Comparison of ENCODE assay signal across 8 cellular contexts in the genomic region with DNA sequence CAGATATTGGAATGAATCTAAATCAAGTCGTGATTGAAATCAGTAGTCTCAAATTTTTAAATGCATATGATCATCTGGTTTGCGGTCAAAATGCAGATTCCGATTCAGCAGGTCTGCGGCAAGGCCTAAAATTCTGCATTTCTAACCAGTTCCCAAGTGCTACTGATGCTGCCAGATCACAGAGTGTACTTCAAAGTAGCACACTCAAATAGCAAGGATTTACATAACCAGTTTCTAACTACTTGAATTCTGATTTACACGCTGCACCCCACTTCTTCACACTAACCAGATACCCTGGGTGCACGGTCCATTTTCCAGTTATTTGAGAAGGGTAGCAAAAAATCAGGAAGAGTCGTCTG. TPM values are rescaled to one million over a fixed set of nuclear protein-coding genes. Genes with fewer than 3 reads are reported as not detected.
DNase-seq lines count a peak whose midpoint lies in the region; ATAC-seq and TF ChIP-seq lines count a peak whose summit lies in the region.

No MANE protein-coding gene starts in this region.

- intact Hi-C loops in CD8-positive, alpha-beta T cell (cut with DNase I, micrococcal nuclease), result loop anchor here (5.0 to 10.0 kb wide), 2 partner anchors 105 to 1313 kb away; a partner anchor contains a TSS

- H3K27ac ChIP-seq in CD8-positive, alpha-beta T cell (ENCODE audit: low read depth, low read length), result peak overlapping the region; percentile 65
- H3K27ac ChIP-seq in GM23248 (peak overlapping the region; percentile 77), OCI-LY3 (ENCODE audit: low read length) (peak overlapping the region; percentile 62)
- H3K27ac ChIP-seq in effector memory CD4-positive, alpha-beta T cell (ENCODE audit: insufficient read depth, low read length, poor library complexity, severe bottlenecking), result no peak overlapping the region

- H3K27ac Mint-ChIP-seq in CD8-positive, alpha-beta T cell, result peak overlapping the region; percentile 94

- H3K27me3 ChIP-seq in CD8-positive, alpha-beta T cell (ENCODE audit: insufficient read depth, low read length), result no peaks in the 10 kb centered on the region
- H3K27me3 ChIP-seq in GM23248 (replicated peaks; ENCODE audit: insufficient read depth), result no peaks in the 10 kb centered on the region
- no peaks in the 10 kb centered on the region for H3K27me3 ChIP-seq in OCI-LY3 (ENCODE audit: low read depth, low read length)
- no peaks in the 10 kb centered on the region for H3K27me3 ChIP-seq in effector memory CD4-positive, alpha-beta T cell (replicated peaks; ENCODE audit: control insufficient read depth, insufficient read depth, low read length, poor library complexity, severe bottlenecking)
- no peaks in the 10 kb centered on the region for H3K27me3 ChIP-seq in neuron (ENCODE audit: insufficient read depth, low read length)

- H3K36me3 Mint-ChIP-seq in CD8-positive, alpha-beta T cell, result peaks cover 7% of the 10 kb centered on the region

- 1 to 3% methylated on average over 7 of the region's 7 CpGs for WGBS in GM23248 (ENCODE audit: low coverage in 1 of 2, low lambda C conversion rate in 2 of 2, missing lambda C conversion rate in 2 of 2), 2 experiments

- no peaks in the 10 kb centered on the region for H3K4me1 ChIP-seq in CD8-positive, alpha-beta T cell (ENCODE audit: insufficient read depth, low read length)
- H3K4me1 ChIP-seq in GM23248 (ENCODE audit: insufficient read depth), result peaks cover 4% of the 10 kb centered on the region; the same call in 1 of the 2 replicates
- H3K4me1 ChIP-seq in OCI-LY3 (ENCODE audit: low read length), result peaks cover 11% of the 10 kb centered on the region; the same call in 1 of the 2 replicates
- no peaks in the 10 kb centered on the region for H3K4me1 ChIP-seq in effector memory CD4-positive, alpha-beta T cell (ENCODE audit: control insufficient read depth, insufficient read depth, low read length, poor library complexity, severe bottlenecking)
- H3K4me1 ChIP-seq in neuron (ENCODE audit: insufficient read depth, low read length), result peaks cover 8% of the 10 kb centered on the region

- H3K9ac ChIP-seq in GM23248, result peak overlapping the region; percentile 97
- peak overlapping the region; percentile 93 for H3K9ac ChIP-seq in OCI-LY3 (ENCODE audit: low read length)

- ATAC-seq in CD8-positive, alpha-beta T cell, result no peak
- no peak for ATAC-seq in GM21367 (IDR thresholded peaks at IDR 0.05; ENCODE audit: unreplicated experiment)

- H3K36me3 ChIP-seq in CD8-positive, alpha-beta T cell (ENCODE audit: insufficient read depth, low read length), result no peaks in the 10 kb centered on the region
- H3K36me3 ChIP-seq in GM23248 (ENCODE audit: low read depth), result 0 out of 2 replicates have a peak, but pooled peaks cover 2% of the 10 kb centered on the region
- H3K36me3 ChIP-seq in OCI-LY3 (replicated peaks; ENCODE audit: low read depth, low read length), result no peaks in the 10 kb centered on the region
- no peaks in the 10 kb centered on the region for H3K36me3 ChIP-seq in effector memory CD4-positive, alpha-beta T cell (ENCODE audit: control insufficient read depth, insufficient read depth, low read length)
- H3K36me3 ChIP-seq in neuron (ENCODE audit: insufficient read depth, low read length), result peaks cover 2% of the 10 kb centered on the region

- H3K4me2 ChIP-seq in GM23248 (ENCODE audit: unreplicated experiment) (peak overlapping the region; percentile 70), OCI-LY3 (ENCODE audit: low read length) (peak overlapping the region; percentile 98)

- H3K9me3 ChIP-seq in CD8-positive, alpha-beta T cell (ENCODE audit: low read length), result no peaks in the 10 kb centered on the region
- H3K9me3 ChIP-seq in GM23248 (ENCODE audit: low read depth) (no peaks in the 10 kb centered on the region), OCI-LY3 (ENCODE audit: insufficient read depth, low read length) (no peaks in the 10 kb centered on the region), neuron (ENCODE audit: low read length) (no peaks in the 10 kb centered on the region)
- H3K9me3 ChIP-seq in effector memory CD4-positive, alpha-beta T cell (ENCODE audit: control insufficient read depth, low read length), result no peaks in the 10 kb centered on the region

- no peaks in the 10 kb centered on the region for H3F3A ChIP-seq in GM23248 (ENCODE audit: insufficient read depth)

- POLR2A ChIA-PET in CD8-positive, alpha-beta T cell (lab: Charles Lee), result no interaction called here

- peaks cover 24% of the 10 kb centered on the region for H3K79me2 ChIP-seq in GM23248 (ENCODE audit: insufficient read depth)
- peaks cover 16% of the 10 kb centered on the region for H3K79me2 ChIP-seq in OCI-LY3 (ENCODE audit: low read length)

- CTCF ChIA-PET in CD8-positive, alpha-beta T cell (lab: Charles Lee), result no interaction called here

- H3K4me3 ChIP-seq in CD8-positive, alpha-beta T cell (ENCODE audit: low read depth, low read length), result peak overlapping the region; percentile 80
- H3K4me3 ChIP-seq in GM23248 (peak overlapping the region; percentile 86), OCI-LY3 (ENCODE audit: low read length) (peak overlapping the region; percentile 84), neuron (ENCODE audit: low read length) (peak overlapping the region; percentile 97)
- peak overlapping the region; percentile 70 for H3K4me3 ChIP-seq in effector memory CD4-positive, alpha-beta T cell (ENCODE audit: insufficient read depth, low read depth, low read length, poor library complexity, severe bottlenecking)

- in situ Hi-C loops in GM23248 (cut with MboI), result no loop called here

- H4K20me1 ChIP-seq in GM23248 (ENCODE audit: insufficient read depth), result no peaks in the 10 kb centered on the region
- H4K20me1 ChIP-seq in OCI-LY3 (ENCODE audit: insufficient read depth, low read length), result no peaks in the 10 kb centered on the region

- H2AFZ ChIP-seq in GM23248 (peak overlapping the region; percentile 62), OCI-LY3 (ENCODE audit: low read depth, low read length) (peak overlapping the region; percentile 82; the same call in 1 of the 2 replicates), neuron (ENCODE audit: low read depth, low read length) (peak overlapping the region; percentile 93)

- TF ChIP-seq CTCF in CD8-positive, alpha-beta T cell (IDR thresholded peaks at IDR 0.05), result no peak
- no peak for TF ChIP-seq CTCF in OCI-LY3 (IDR thresholded peaks at IDR 0.05; ENCODE audit: low read depth, low read length)

- no peaks in the 10 kb centered on the region for H3K9me3 Mint-ChIP-seq in CD8-positive, alpha-beta T cell

- H3K27me3 Mint-ChIP-seq in CD8-positive, alpha-beta T cell (ENCODE audit: low read depth), result no peaks in the 10 kb centered on the region

- peak overlapping the region; percentile 89 for H3K4me3 Mint-ChIP-seq in CD8-positive, alpha-beta T cell

- H3K4me1 Mint-ChIP-seq in CD8-positive, alpha-beta T cell (ENCODE audit: low read depth), result peaks cover 7% of the 10 kb centered on the region

- DNase-seq in CD8-positive, alpha-beta T cell, result peak in 1 of 7 experiments; percentile 9
- DNase-seq in GM23248, result peak; percentile 26
- no peak for DNase-seq in effector memory CD4-positive, alpha-beta T cell
- no peak for DNase-seq in NCI-H446 treated with DMSO at 0.1 percent for 48 hours (lab: John Stamatoyannopoulos, UW)
- DNase-seq in DMS79 (lab: John Stamatoyannopoulos, UW), result no peak

- H3K9me2 ChIP-seq in GM23248 (ENCODE audit: insufficient read depth), result no peaks in the 10 kb centered on the region

RNA-seq across cellular contexts. Expression of a gene that starts 0.8 kb away (rescaled TPM):
- 1 to 10 TPM; 2.5 to 2.8 TPM for total RNA-seq in CD8-positive, alpha-beta T cell
- 9.2 and 11.7 TPM in 2 replicates for total RNA-seq in GM23248 (2014; rRNA removed; shearing (Covaris generic))
- polyA plus RNA-seq in GM23248 (2016; fragmentation: Nextera tagmentation; extraction: Ambion mirVana), result 24.0 and 25.5 TPM in 2 replicates

RNA-seq across cellular contexts. Expression of a gene that starts 15.6 kb away (rescaled TPM):
- total RNA-seq in CD8-positive, alpha-beta T cell, result 1 to 10 TPM in 1 of 2 experiments, under 1 TPM in 1; 0.87 to 1.1 TPM
- total RNA-seq in GM23248 (2014; rRNA removed; shearing (Covaris generic)), result 0.38 and 1.4 TPM in 2 replicates
- polyA plus RNA-seq in GM23248 (2016; fragmentation: Nextera tagmentation; extraction: Ambion mirVana), result 1.5 and 1.9 TPM in 2 replicates
